ENCODE assay signal across 11 cellular contexts in genomic region chr1:42784547-42784945, GRCh38. TPM values are rescaled to one million over a fixed set of nuclear protein-coding genes. Genes with fewer than 3 reads are reported as not detected.
DNase-seq lines count a peak whose midpoint lies in the region; ATAC-seq and TF ChIP-seq lines count a peak whose summit lies in the region.
"Had no signal": no experiment of that assay in that cellular context is flagged by ENCODE, and none has a peak within 500 bp of the region (broad histone marks: within the 10 kb centered on the region; RNA-seq: fewer than 3 reads in every experiment).

No MANE protein-coding gene starts in this region.

- H2BK15ac ChIP-seq in IMR-90 (ENCODE audit: low read depth, low read length), result no peak overlapping the region

- no peak overlapping the region for H3K18ac ChIP-seq in IMR-90 (ENCODE audit: low read depth, low read length)

- TF ChIP-seq RAD21 in IMR-90 (IDR thresholded peaks at IDR 0.05; ENCODE audit: low read length), result no peak

- H3K4me3 ChIP-seq in BLaER1 (no peak overlapping the region), IMR-90 (ENCODE audit: insufficient read depth, low read depth, low read length) (no peak overlapping the region), esophagus squamous epithelium (peak overlapping the region in 3 of 4 donors; percentile 34 to 65 (median 44)), sigmoid colon (peak overlapping the region in 3 of 4 donors; percentile 40 to 53 (median 50))

- H3K23ac ChIP-seq in IMR-90 (ENCODE audit: low read depth, low read length), result no peak overlapping the region

- WGBS in IMR-90 (ENCODE audit: extremely low coverage in 2 of 2, insufficient read length in 1 of 2), 2 experiments, result 98% methylated on average over 8 of the region's 18 CpGs; no CpG with 5 or more reads in 1 of the 2 experiments
- WGBS in esophagus squamous epithelium, 2 donors, result 85 to 94% methylated on average over 10 to 13 of the region's 18 CpGs
- 89 to 92% methylated on average over 18 of the region's 18 CpGs for WGBS in sigmoid colon, 2 donors

- no peak for TF ChIP-seq EP300 in sigmoid colon (IDR thresholded peaks at IDR 0.05)

- H3K4me1 ChIP-seq in BLaER1, result peaks cover 24% of the 10 kb centered on the region
- H3K4me1 ChIP-seq in IMR-90 (ENCODE audit: control insufficient read depth, insufficient read depth, low read length), result peaks cover 3% of the 10 kb centered on the region; the same call in 1 of the 2 replicates
- peaks cover 10 to 21% (median 12%) of the 10 kb centered on the region in 3 donors for H3K4me1 ChIP-seq in esophagus squamous epithelium
- peaks cover 0 to 11% (median 11%) of the 10 kb centered on the region in 4 donors for H3K4me1 ChIP-seq in sigmoid colon

- no TSS peak for BruUV-seq in IMR-90 (replicated peaks; lab: Mats Ljungman, UMichigan)

- peak overlapping the region; percentile 91 for H2AFZ ChIP-seq in IMR-90 (replicated peaks; ENCODE audit: low read length, poor library complexity)

- no peak overlapping the region for H4K5ac ChIP-seq in IMR-90 (ENCODE audit: low read depth, low read length)

- no peak overlapping the region for H3K56ac ChIP-seq in IMR-90 (ENCODE audit: extremely low read depth, insufficient read depth, low read length)

- no peaks in the 10 kb centered on the region for H4K20me1 ChIP-seq in BLaER1
- H4K20me1 ChIP-seq in IMR-90 (ENCODE audit: insufficient read depth, low read length), result no peaks in the 10 kb centered on the region; the same call in 1 of the 2 replicates

- POLR2A ChIA-PET in IMR-90 (lab: Charles Lee; ENCODE audit: unreplicated experiment), result no interaction called here

- H3K4me2 ChIP-seq in BLaER1 (peak overlapping the region; percentile 81), IMR-90 (ENCODE audit: low read depth, low read length) (no peak overlapping the region; the same call in 1 of the 2 replicates)

- intact Hi-C loops in IMR-90 (cut with micrococcal nuclease) (no loop called here), esophagus squamous epithelium (cut with DNase I) (no loop called here), sigmoid colon (cut with DNase I) (no loop called here)

- H3K9me3 ChIP-seq in BLaER1 (no peaks in the 10 kb centered on the region), IMR-90 (ENCODE audit: control insufficient read depth, insufficient read depth, low read length) (no peaks in the 10 kb centered on the region), esophagus squamous epithelium (no peaks in the 10 kb centered on the region), sigmoid colon (no peaks in the 10 kb centered on the region)
- H3K9me3 ChIP-seq: Peyer's patch had no signal

- ATAC-seq in IMR-90 (ENCODE audit: low read depth) (no peak), HG03469 (IDR thresholded peaks at IDR 0.05; ENCODE audit: unreplicated experiment) (no peak), HG03439 (IDR thresholded peaks at IDR 0.05; ENCODE audit: unreplicated experiment) (no peak)

- H4K91ac ChIP-seq in IMR-90 (ENCODE audit: insufficient read depth, low read depth, low read length), result no peak overlapping the region

- H3K27me3 ChIP-seq in BLaER1 (no peaks in the 10 kb centered on the region), IMR-90 (ENCODE audit: control insufficient read depth, insufficient read depth, low read length) (no peaks in the 10 kb centered on the region), esophagus squamous epithelium (peaks cover 0 to 12% (median 0%) of the 10 kb centered on the region in 4 donors), sigmoid colon (no peaks in the 10 kb centered on the region)
- H3K27me3 ChIP-seq: Peyer's patch had no signal

- no peak overlapping the region for H2BK120ac ChIP-seq in IMR-90 (ENCODE audit: low read depth, low read length)

- H2BK5ac ChIP-seq in IMR-90 (ENCODE audit: low read depth, low read length, poor library complexity, severe bottlenecking), result no peak overlapping the region

- TF ChIP-seq POLR2A in IMR-90 (IDR thresholded peaks at IDR 0.05; ENCODE audit: low read depth, low read length), result no peak
- TF ChIP-seq POLR2A in esophagus squamous epithelium (IDR thresholded peaks at IDR 0.05), result no peak
- no peak for TF ChIP-seq POLR2A in sigmoid colon (IDR thresholded peaks at IDR 0.05)

- TF ChIP-seq CTCF in IMR-90 (conservative IDR thresholded peaks at IDR 0.05; ENCODE audit: low read depth, low read length), result no peak
- TF ChIP-seq CTCF in esophagus squamous epithelium (IDR thresholded peaks at IDR 0.05), result no peak
- TF ChIP-seq CTCF in sigmoid colon (IDR thresholded peaks at IDR 0.05), result no peak

- peaks cover 5% of the 10 kb centered on the region; the same call in 1 of the 2 replicates for H3K9me1 ChIP-seq in IMR-90 (ENCODE audit: insufficient read depth, low read length)

- H3K79me1 ChIP-seq in IMR-90 (ENCODE audit: low read depth in 1 of 2, low read length in 2 of 2), result no peaks in the 10 kb centered on the region; a peak in 1 of 4 replicates

- in situ Hi-C loops in IMR-90 (cut with MboI; ENCODE audit: low sequenced_read_pairs), result loop anchor here (10.0 kb wide), 1 partner anchor 130 kb away; no protein-coding TSS in a partner anchor

- CTCF ChIA-PET in IMR-90 (lab: Yijun Ruan, JAX), result interaction anchor here (1.0 kb wide), 1 partner anchor 290 kb away, joined by 3 read pairs; no protein-coding TSS in a partner anchor

- peaks cover 50% of the 10 kb centered on the region for H3K36me3 ChIP-seq in BLaER1
- H3K36me3 ChIP-seq in IMR-90 (ENCODE audit: control insufficient read depth, insufficient read depth, low read length), result peaks cover 4% of the 10 kb centered on the region
- H3K36me3 ChIP-seq in esophagus squamous epithelium, result peaks cover 0 to 36% (median 0%) of the 10 kb centered on the region in 3 donors
- H3K36me3 ChIP-seq in sigmoid colon, result peaks cover 0 to 21% (median 4%) of the 10 kb centered on the region in 4 donors

- no peak overlapping the region for H2AK9ac ChIP-seq in IMR-90 (replicated peaks; ENCODE audit: low read depth, low read length, poor library complexity)

- H3K4ac ChIP-seq in IMR-90 (ENCODE audit: low read depth, low read length), result no peak overlapping the region; the same call in 1 of the 2 replicates

- H3K14ac ChIP-seq in IMR-90 (replicated peaks; ENCODE audit: low read depth, low read length), result no peak overlapping the region

- dilution Hi-C loops in IMR-90 (cut with HindIII; ENCODE audit: low sequenced_read_pairs, unreplicated experiment), result no loop called here

- H4K8ac ChIP-seq in IMR-90 (ENCODE audit: low read depth in 2 of 2, low read length in 2 of 2), result 0 out of 4 replicates have a peak overlapping the region, but pooled peaks of 1 of the 2 experiments have one; percentile 46

- H2AK5ac ChIP-seq in IMR-90 (ENCODE audit: low read depth, low read length), result no peak overlapping the region

- H2BK20ac ChIP-seq in IMR-90 (ENCODE audit: low read depth, low read length), result no peak overlapping the region

- no peak for DNase-seq in IMR-90
- DNase-seq in esophagus squamous epithelium (lab: John Stamatoyannopoulos, UW), result no peak
- DNase-seq in sigmoid colon, result no peak
- DNase-seq in GOT3 (lab: John Stamatoyannopoulos, UW), result no peak
- DNase-seq: MM.1S, NCI-H2081 had no signal

- no peak overlapping the region for H3K27ac ChIP-seq in BLaER1
- H3K27ac ChIP-seq in IMR-90 (ENCODE audit: insufficient read depth, low read length), result no peak overlapping the region
- no peak overlapping the region for H3K27ac ChIP-seq in esophagus squamous epithelium
- H3K27ac ChIP-seq in sigmoid colon, result no peak overlapping the region

- H3K9ac ChIP-seq in BLaER1, result no peak overlapping the region
- H3K9ac ChIP-seq in IMR-90 (ENCODE audit: low read depth, low read length), result no peak overlapping the region

TF ChIP-seq in IMR-90, 13 proteins besides CTCF, POLR2A, EP300 and RAD21 (continues in another document):
- TF ChIP-seq CHD1 (IDR thresholded peaks at IDR 0.05; ENCODE audit: low read depth, low read length), result no peak
- TF ChIP-seq CEBPB (IDR thresholded peaks at IDR 0.05; ENCODE audit: low read depth, low read length), result no peak

RNA-seq across cellular contexts. Expression of gene TMEM269, which starts 0.2 kb away (rescaled TPM):
- not detected in 2 replicates for total RNA-seq in IMR-90 (2012; rRNA removed)
- 0.14 TPM in 1 of 2 replicates, not detected in the other for polyA plus RNA-seq in IMR-90 (2012; rRNA removed)
- not detected in 2 replicates for polyA plus RNA-seq in IMR-90 (2012; cell fraction: cytosol; rRNA removed)
- polyA plus RNA-seq in IMR-90 (2012; cell fraction: nucleus; rRNA removed; ENCODE audit: low replicate concordance), result 0.02 and 0.06 TPM in 2 replicates
- total RNA-seq in esophagus squamous epithelium, result not detected
- total RNA-seq in sigmoid colon, result not detected
- under 1 TPM in 1 of 3 donors, not detected in 2; 0.04 TPM for polyA plus RNA-seq in sigmoid colon
- total RNA-seq: epithelial cell of proximal tubule, Peyer's patch had no signal

RNA-seq across cellular contexts. Expression of gene C1orf50, which starts 17.5 kb away (rescaled TPM):
- total RNA-seq in IMR-90 (2012; rRNA removed) (2.0 and 3.9 TPM in 2 replicates), esophagus squamous epithelium (10 to 100 TPM in 1 of 4 donors, 1 to 10 TPM in 3; 1.5 to 15.4 (median 3.8) TPM), sigmoid colon (1 to 10 TPM; 2.2 to 6.9 (median 4.2) TPM)
- polyA plus RNA-seq in IMR-90 (2012; rRNA removed) (4.7 and 6.0 TPM in 2 replicates), sigmoid colon (1 to 10 TPM; 2.3 to 5.2 (median 2.4) TPM)
- polyA plus RNA-seq in IMR-90 (2012; cell fraction: cytosol; rRNA removed), result 0.88 and 2.3 TPM in 2 replicates
- 0.64 and 7.0 TPM in 2 replicates for polyA plus RNA-seq in IMR-90 (2012; cell fraction: nucleus; rRNA removed; ENCODE audit: low replicate concordance)

RNA-seq across cellular contexts. Expression of gene P3H1, which starts 17.7 kb away (rescaled TPM):
- 85.3 and 108 TPM in 2 replicates for total RNA-seq in IMR-90 (2012; rRNA removed)
- polyA plus RNA-seq in IMR-90 (2012; rRNA removed), result 210 and 236 TPM in 2 replicates
- polyA plus RNA-seq in IMR-90 (2012; cell fraction: cytosol; rRNA removed), result 179 and 195 TPM in 2 replicates
- polyA plus RNA-seq in IMR-90 (2012; cell fraction: nucleus; rRNA removed; ENCODE audit: low replicate concordance), result 280 and 570 TPM in 2 replicates
- total RNA-seq in esophagus squamous epithelium, result 10 to 100 TPM in 1 of 4 donors, 1 to 10 TPM in 3; 5.5 to 12.4 (median 7.2) TPM
- total RNA-seq in sigmoid colon, result 10 to 100 TPM; 15.3 to 23.3 (median 19.1) TPM
- polyA plus RNA-seq in sigmoid colon, result 10 to 100 TPM in 1 of 3 donors, 1 to 10 TPM in 2; 1.8 to 18.4 (median 6.2) TPM

RNA-seq across cellular contexts. Expression of gene ERMAP, which starts 32.4 kb away (rescaled TPM):
- total RNA-seq in IMR-90 (2012; rRNA removed), result 5.0 and 5.6 TPM in 2 replicates
- 5.9 and 7.2 TPM in 2 replicates for polyA plus RNA-seq in IMR-90 (2012; rRNA removed)
- polyA plus RNA-seq in IMR-90 (2012; cell fraction: cytosol; rRNA removed), result 3.4 and 3.6 TPM in 2 replicates
- polyA plus RNA-seq in IMR-90 (2012; cell fraction: nucleus; rRNA removed; ENCODE audit: low replicate concordance), result 8.3 and 25.2 TPM in 2 replicates
- total RNA-seq in esophagus squamous epithelium, result 10 to 100 TPM in 2 of 4 donors, 1 to 10 TPM in 2; 6.1 to 11.7 (median 8.7) TPM
- total RNA-seq in sigmoid colon, result 10 to 100 TPM in 2 of 4 donors, 1 to 10 TPM in 2; 7.9 to 18.6 (median 11.9) TPM
- 10 to 100 TPM in 1 of 3 donors, 1 to 10 TPM in 2; 3.5 to 12.0 (median 6.3) TPM for polyA plus RNA-seq in sigmoid colon

RNA-seq across cellular contexts. Expression of gene SVBP, which starts 32.7 kb away (rescaled TPM):
- total RNA-seq in IMR-90 (2012; rRNA removed) (9.7 and 12.2 TPM in 2 replicates), esophagus squamous epithelium (10 to 100 TPM in 3 of 4 donors, 1 to 10 TPM in 1; 5.8 to 18.3 (median 14.2) TPM), sigmoid colon (10 to 100 TPM; 34.6 to 48.1 (median 40.6) TPM)
- polyA plus RNA-seq in IMR-90 (2012; rRNA removed) (10.5 and 11.5 TPM in 2 replicates), sigmoid colon (10 to 100 TPM; 22.5 to 53.5 (median 36.1) TPM)
- polyA plus RNA-seq in IMR-90 (2012; cell fraction: cytosol; rRNA removed), result 3.8 and 12.8 TPM in 2 replicates
- polyA plus RNA-seq in IMR-90 (2012; cell fraction: nucleus; rRNA removed; ENCODE audit: low replicate concordance), result 0.52 and 5.8 TPM in 2 replicates

Comparison
In these comparisons a context has a peak if more than half of its experiments do, and no peak if none do; other contexts are left out.
1. H3K4me3 ChIP-seq: peak in esophagus squamous epithelium (3 of 4) and sigmoid colon (3 of 4); none in BLaER1 (single experiment) and IMR-90 (single experiment).